ENCODE assay signal across 24 cellular contexts in the genomic region with DNA sequence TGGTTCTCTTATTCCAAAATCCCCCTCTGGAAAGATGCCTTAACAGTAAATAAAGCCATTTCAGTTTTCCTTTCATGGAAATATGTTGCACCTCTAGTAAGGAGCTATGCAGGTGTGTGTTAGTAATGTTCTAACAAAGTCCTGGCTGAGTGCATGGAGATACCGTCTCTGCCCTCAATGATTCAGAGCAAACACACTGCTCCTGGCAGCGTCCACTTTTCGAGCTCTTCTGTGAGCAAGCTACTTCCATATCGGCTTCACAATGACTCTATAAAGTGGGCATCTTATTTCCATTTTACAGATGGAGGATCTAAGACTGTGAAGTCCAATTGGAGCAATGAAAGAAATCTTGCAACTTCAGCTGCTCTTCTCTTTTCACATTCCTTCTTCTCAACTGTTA.
"Had no signal": no experiment of that assay in that cellular context is flagged by ENCODE, and none has a peak within 500 bp of the region (broad histone marks: within the 10 kb centered on the region; RNA-seq: fewer than 3 reads in every experiment).

No MANE protein-coding gene starts in this region.

- H3K4me3 ChIP-seq: left lung, lower lobe of right lung, right atrium auricular region, right lobe of liver, skin epidermis, stomach, suprapubic skin, transverse colon, upper lobe of left lung, vagina had no signal

- H3K27ac ChIP-seq: left lung, lower lobe of right lung, parathyroid adenoma, right atrium auricular region, right lobe of liver, skin epidermis, stomach, suprapubic skin, transverse colon, upper lobe of left lung, vagina had no signal

- ATAC-seq: left colon; left lung; lower lobe of right lung; naive thymus-derived CD8-positive, alpha-beta T cell; right lobe of liver; stimulated activated naive B cell treated with anti-CD40 and anti-IgM and Interleukin-4, amounts not matched to agents 10 μg/mL and 1 μg/mL and 100 μg/mL, for 72 hours; stimulated activated naive CD8-positive, alpha-beta T cell treated with anti-CD3 and anti-CD28 coated beads, Interleukin-15, Interleukin-2, amounts not matched to agents 100 U/mL and 50 U/mL, for 24 hours had no signal

- DNase-seq: hypothalamus; immature natural killer cell; kidney; left colon; left lung; lower lobe of right lung; mammary epithelial cell; mesenchymal stem cell; naive thymus-derived CD8-positive, alpha-beta T cell; right lobe of liver; stimulated activated CD4-positive, alpha-beta T cell treated with anti-CD3 and anti-CD28 coated beads, Interleukin-12 subunit alpha, Interleukin-12 subunit beta, amount 100 ng/mL, for 4 hours; stimulated activated CD4-positive, alpha-beta T cell treated with anti-CD3 and anti-CD28 coated beads, Interleukin-15, amount 100 ng/mL, for 24 hours; stimulated activated CD4-positive, alpha-beta T cell treated with anti-CD3 and anti-CD28 coated beads, Interleukin-2, amount 100 ng/mL, for 24 hours; stimulated activated CD4-positive, alpha-beta T cell treated with anti-CD3 and anti-CD28 coated beads, Interleukin-4, amount 100 ng/mL, for 1 hour; stimulated activated naive B cell treated with anti-CD40 and anti-IgM and Interleukin-4, amounts not matched to agents 10 μg/mL and 1 μg/mL and 100 μg/mL, for 72 hours; stimulated activated naive CD8-positive, alpha-beta T cell treated with anti-CD3 and anti-CD28 coated beads, Interleukin-15, Interleukin-2, amounts not matched to agents 100 U/mL and 50 U/mL, for 24 hours; stomach; transverse colon; upper lobe of left lung had no signal
